ENCODE assay signal across 24 cellular contexts in the genomic region with DNA sequence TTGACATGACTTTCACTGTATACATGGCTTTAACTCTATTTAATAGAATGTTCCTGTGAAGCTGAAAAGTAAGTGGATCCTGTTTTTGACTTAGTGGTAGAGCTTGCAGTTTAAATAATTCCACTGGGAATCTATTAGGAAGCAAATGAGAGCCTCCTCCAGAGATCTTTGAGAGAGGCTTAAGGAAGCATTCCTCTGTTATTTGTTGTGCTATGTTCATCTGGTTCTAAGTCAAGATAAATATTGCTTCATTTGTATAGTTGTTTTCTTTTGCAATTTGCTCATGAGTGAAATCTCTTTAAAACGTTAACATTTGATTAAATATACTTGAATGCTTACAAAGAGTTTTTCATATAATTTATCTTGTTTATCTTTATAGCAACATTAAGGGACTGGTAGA.
A peak's percentile ranks its signal among the peaks of the same experiment; 100 is the strongest.
DNase-seq lines count a peak whose midpoint lies in the region; ATAC-seq, FAIRE-seq and TF ChIP-seq lines count a peak whose summit lies in the region.
"Had no signal": no experiment of that assay in that cellular context is flagged by ENCODE, and none has a peak within 500 bp of the region (broad histone marks: within the 10 kb centered on the region; RNA-seq: fewer than 3 reads in every experiment).

No MANE protein-coding gene starts in this region.

- no peak overlapping the region for H3K4me3 ChIP-seq in HUES48 (ENCODE audit: low read depth, low read length)
- no peak overlapping the region for H3K4me3 ChIP-seq in pancreas
- H3K4me3 ChIP-seq in thyroid gland (replicated peaks in 1 of 3): no peak overlapping the region
- H3K4me3 ChIP-seq in small intestine (ENCODE audit: low read depth in 1 of 2, low read length in 2 of 2): no peak overlapping the region
- H3K4me3 ChIP-seq: coronary artery, MG63, SJSA1, skin epidermis, vagina had no signal

- H3K36me3 ChIP-seq in HUES48 (ENCODE audit: control insufficient read depth, insufficient read depth, low read length): no peaks in the 10 kb centered on the region
- no peaks in the 10 kb centered on the region for H3K36me3 ChIP-seq in pancreas
- no peaks in the 10 kb centered on the region for H3K36me3 ChIP-seq in thyroid gland
- H3K36me3 ChIP-seq in small intestine (ENCODE audit: control insufficient read depth in 2 of 2, insufficient read depth in 2 of 2, low read length in 2 of 2): no peaks in the 10 kb centered on the region
- H3K36me3 ChIP-seq: MG63, SJSA1, vagina had no signal

- ATAC-seq in pancreas: no peak
- ATAC-seq: CD8-positive, alpha-beta T cell; natural killer cell treated with Interleukin-12 subunit alpha and Interleukin-12 subunit beta and Interleukin-15 and Interleukin-18, amount 100 ng/mL, for 72 hours; Panc1; stimulated activated naive B cell treated with anti-CD40 and anti-IgM and Interleukin-4, amounts not matched to agents 10 μg/mL and 1 μg/mL and 100 μg/mL, for 72 hours had no signal

- H3K9me3 ChIP-seq in HUES48 (ENCODE audit: control insufficient read depth, insufficient read depth, low read length) (no peaks in the 10 kb centered on the region), pancreas (no peaks in the 10 kb centered on the region), thyroid gland (no peaks in the 10 kb centered on the region), small intestine (ENCODE audit: control insufficient read depth, low read depth) (no peaks in the 10 kb centered on the region)
- H3K9me3 ChIP-seq: MG63, SJSA1, vagina had no signal

- DNase-seq in D721Med (ENCODE audit: insufficient read length, low spot score) (no peak), fibroblast of gingiva (ENCODE audit: low read depth) (peak; percentile 69), pancreas (no peak), thyroid gland (no peak), small intestine (no peak)
- no peak for DNase-seq in activated naive CD4-positive, alpha-beta T cell treated with Interleukin-2 at 50 U/mL for 16 hours
- DNase-seq: activated CD8-positive, alpha-beta memory T cell treated with anti-CD3 and anti-CD28 coated beads, Interleukin-2, amount 50 U/mL, for 4 hours; AML-193; CD8-positive, alpha-beta T cell; DMS153; left cardiac atrium; MG63; NCI-H1417 treated with DMSO at 0.1 percent for 48 hours; NCI-H524 treated with DMSO at 0.1 percent for 48 hours; posterior cingulate gyrus; stimulated activated CD4-positive, alpha-beta T cell treated with anti-CD3 and anti-CD28 coated beads, Interleukin-2, amount 100 ng/mL, for 48 hours; stimulated activated naive B cell treated with anti-CD40 and anti-IgM and Interleukin-4, amounts not matched to agents 10 μg/mL and 1 μg/mL and 100 μg/mL, for 72 hours had no signal

- intact Hi-C loops in pancreas (cut with DNase I) (no loop called here), thyroid gland (cut with DNase I) (no loop called here)

- no peak for TF ChIP-seq POLR2A in thyroid gland (IDR thresholded peaks at IDR 0.05)

- H3K27me3 ChIP-seq in HUES48 (ENCODE audit: control insufficient read depth, insufficient read depth, low read length) (no peaks in the 10 kb centered on the region), pancreas (no peaks in the 10 kb centered on the region), thyroid gland (no peaks in the 10 kb centered on the region), small intestine (ENCODE audit: control insufficient read depth in 2 of 2, insufficient read depth in 2 of 2, low read length in 2 of 2) (no peaks in the 10 kb centered on the region)
- H3K27me3 ChIP-seq: MG63, SJSA1, vagina had no signal

- FAIRE-seq in D721Med (lab: Jason Lieb, UNC) (peak; percentile 70), pancreas (lab: Jason Lieb, UNC) (peak; percentile 20), small intestine (lab: Jason Lieb, UNC) (no peak)

- peaks cover 20% of the 10 kb centered on the region for H3K4me1 ChIP-seq in HUES48 (ENCODE audit: control insufficient read depth, insufficient read depth, low read length)
- H3K4me1 ChIP-seq in pancreas: peaks cover 0 to 6% (median 0%) of the 10 kb centered on the region in 3 donors
- peaks cover 14 to 35% of the 10 kb centered on the region in 2 donors for H3K4me1 ChIP-seq in thyroid gland
- no peaks in the 10 kb centered on the region for H3K4me1 ChIP-seq in small intestine (ENCODE audit: control insufficient read depth in 2 of 2, insufficient read depth in 1 of 2, low read depth in 1 of 2, low read length in 1 of 2)
- H3K4me1 ChIP-seq: SJSA1 had no signal

- H3K27ac ChIP-seq in HUES48 (ENCODE audit: low read depth, low read length) (peak overlapping the region; percentile 76), pancreas (no peak overlapping the region), thyroid gland (no peak overlapping the region), small intestine (ENCODE audit: low read depth in 1 of 2, low read length in 1 of 2) (no peak overlapping the region)
- H3K27ac ChIP-seq: coronary artery, SJSA1, skin epidermis, vagina had no signal

- TF ChIP-seq CTCF in D721Med (IDR thresholded peaks at IDR 0.05; ENCODE audit: insufficient read depth, missing control alignments) (no peak), pancreas (IDR thresholded peaks at IDR 0.05) (no peak), thyroid gland (IDR thresholded peaks at IDR 0.05) (no peak)

- 19 to 24% methylated on average over 1 of the region's 1 CpG for WGBS in pancreas, 2 donors
- 17 to 22% methylated on average over 1 of the region's 1 CpG for WGBS in thyroid gland, 2 donors
- 37 to 49% (median 41%) methylated on average over 1 of the region's 1 CpG for WGBS in small intestine, 3 donors

- H3K9ac ChIP-seq in HUES48 (ENCODE audit: low read depth, low read length): no peak overlapping the region
